In the genomic region with DNA sequence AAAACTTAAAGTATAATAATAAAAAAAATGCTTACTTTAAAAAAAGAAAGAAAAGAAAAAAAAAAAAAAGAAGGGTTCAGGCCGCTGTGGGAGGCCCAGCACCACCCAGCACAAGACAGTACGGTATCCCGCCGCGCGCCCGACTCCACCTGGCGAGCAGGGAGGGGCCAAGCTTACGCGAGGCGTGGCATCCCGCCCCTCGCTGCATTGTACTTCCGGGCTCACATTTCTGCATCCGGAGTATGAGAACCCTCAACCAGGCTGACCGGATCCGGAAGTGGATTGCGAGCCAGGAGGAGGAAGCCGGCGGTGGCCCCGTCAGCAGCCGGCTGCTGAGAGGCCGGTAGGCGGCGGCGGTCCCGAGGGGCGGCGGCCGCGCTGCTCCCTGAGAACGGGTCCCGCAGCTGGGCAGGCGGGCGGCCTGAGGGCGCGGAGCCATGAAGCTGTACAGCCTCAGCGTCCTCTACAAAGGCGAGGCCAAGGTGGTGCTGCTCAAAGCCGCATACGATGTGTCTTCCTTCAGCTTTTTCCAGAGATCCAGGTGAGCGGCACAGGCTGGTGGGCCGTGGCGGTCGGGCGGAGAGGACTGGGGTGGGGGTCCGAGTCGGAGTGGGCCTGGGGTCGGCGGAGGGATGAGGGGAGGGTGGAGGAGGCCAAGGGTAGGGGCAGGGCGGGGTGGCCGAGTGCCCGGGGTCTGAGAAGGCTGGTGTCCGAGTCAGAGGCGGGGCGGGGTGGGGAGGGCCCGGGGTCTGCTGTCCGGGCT, we compare ENCODE assay signal across 8 cellular contexts. TPM values are rescaled to one million over a fixed set of nuclear protein-coding genes. Genes with fewer than 3 reads are reported as not detected.
DNase-seq lines count a peak whose midpoint lies in the region; ATAC-seq and TF ChIP-seq lines count a peak whose summit lies in the region.

Gene YKT6, plus strand, starts transcription at position 280 of the 763 bp plus-strand sequence. Its CDS starts 158 bp downstream, at position 438.

- peak within 1 kb of the TSS; percentile 83 for H2AFZ ChIP-seq in GM23248
- H2AFZ ChIP-seq in fibroblast of lung (ENCODE audit: low read length) = peak within 1 kb of the TSS; percentile 42

- H3K9me2 ChIP-seq in GM23248 (ENCODE audit: insufficient read depth) = no peaks in the 10 kb centered on the region

- CTCF ChIA-PET in naive thymus-derived CD4-positive, alpha-beta T cell (lab: Charles Lee) = interaction anchor here (0.6 to 1.3 kb wide), 5 partner anchors 18 to 598 kb away, joined by 3 to 6 read pairs (median 4); no protein-coding TSS in a partner anchor

- peak within 1 kb of the TSS; percentile 88 for H3K4me3 Mint-ChIP-seq in activated T-helper 1 cell treated with anti-CD3 and anti-CD28 coated beads, Interleukin-12 subunit alpha, Interleukin-12 subunit beta, Interleukin-2, Interleukin-4 antibody, amounts not matched to agents 30 ng/mL and 10 ng/mL and 1 ng/mL, durations not matched to agents 14 hours and 24 hours and 36 hours
- peak within 1 kb of the TSS; percentile 81 to 90 (median 85) for H3K4me3 Mint-ChIP-seq in naive thymus-derived CD4-positive, alpha-beta T cell
- H3K4me3 Mint-ChIP-seq in stimulated activated naive B cell treated with anti-CD40 and anti-IgM and Interleukin-4, amounts not matched to agents 10 μg/mL and 1 μg/mL and 100 μg/mL, for 72 hours = peak within 1 kb of the TSS; percentile 92 to 93

- H3K36me3 ChIP-seq in GM23248 (ENCODE audit: low read depth) = peaks cover 12% of the 10 kb centered on the region; the same call in 1 of the 2 replicates
- H3K36me3 ChIP-seq in fibroblast of lung (ENCODE audit: control insufficient read depth, insufficient read depth, low read length) = peaks cover 8% of the 10 kb centered on the region
- H3K36me3 ChIP-seq in naive thymus-derived CD4-positive, alpha-beta T cell (ENCODE audit: control insufficient read depth in 2 of 3, insufficient read depth in 3 of 3, low read length in 3 of 3) = peaks cover 0 to 21% (median 3%) of the 10 kb centered on the region in 3 experiments

- H3K27ac Mint-ChIP-seq in activated T-helper 1 cell treated with anti-CD3 and anti-CD28 coated beads, Interleukin-12 subunit alpha, Interleukin-12 subunit beta, Interleukin-2, Interleukin-4 antibody, amounts not matched to agents 30 ng/mL and 10 ng/mL and 1 ng/mL, durations not matched to agents 14 hours and 24 hours and 36 hours = peak within 1 kb of the TSS; percentile 52
- peak within 1 kb of the TSS; percentile 19 to 88 (median 63) for H3K27ac Mint-ChIP-seq in naive thymus-derived CD4-positive, alpha-beta T cell
- peak within 1 kb of the TSS; percentile 94 for H3K27ac Mint-ChIP-seq in stimulated activated naive B cell treated with anti-CD40 and anti-IgM and Interleukin-4, amounts not matched to agents 10 μg/mL and 1 μg/mL and 100 μg/mL, for 72 hours

- peaks cover 20% of the 10 kb centered on the region for H3F3A ChIP-seq in GM23248 (ENCODE audit: insufficient read depth)

- ATAC-seq in naive thymus-derived CD4-positive, alpha-beta T cell = peak; percentile 99
- peak; percentile 99 to 100 for ATAC-seq in stimulated activated naive B cell treated with anti-CD40 and anti-IgM and Interleukin-4, amounts not matched to agents 10 μg/mL and 1 μg/mL and 100 μg/mL, for 72 hours (replicated peaks)

- peak within 1 kb of the TSS; percentile 97 for H3K9ac ChIP-seq in GM23248
- peak within 1 kb of the TSS; percentile 74 for H3K9ac ChIP-seq in fibroblast of lung (ENCODE audit: insufficient read depth, low read length)

- H3K4me2 ChIP-seq in GM23248 (ENCODE audit: unreplicated experiment) (peak within 1 kb of the TSS; percentile 91), fibroblast of lung (ENCODE audit: extremely low read depth, insufficient read depth, low read length) (peak within 1 kb of the TSS; percentile 95)

- peak; percentile 96 for DNase-seq in EH (ENCODE audit: low read depth)
- peak; percentile 98 for DNase-seq in GM23248
- DNase-seq in Kasumi-1 (lab: John Stamatoyannopoulos, UW) = peak; percentile 98 to 99
- DNase-seq in RKO (ENCODE audit: low spot score) = peak; percentile 96
- peak; percentile 94 for DNase-seq in activated T-helper 1 cell treated with anti-CD3 and anti-CD28 coated beads, Interleukin-12 subunit alpha, Interleukin-12 subunit beta, Interleukin-2, Interleukin-4 antibody, amounts not matched to agents 30 ng/mL and 10 ng/mL and 1 ng/mL, durations not matched to agents 14 hours and 24 hours and 36 hours (ENCODE audit: low spot score)
- DNase-seq in fibroblast of lung (ENCODE audit: low read depth in 2 of 2) = peak; percentile 94
- peak; percentile 73 to 94 (median 93) for DNase-seq in naive thymus-derived CD4-positive, alpha-beta T cell
- DNase-seq in stimulated activated naive B cell treated with anti-CD40 and anti-IgM and Interleukin-4, amounts not matched to agents 10 μg/mL and 1 μg/mL and 100 μg/mL, for 72 hours = peak; percentile 95

- POLR2A ChIA-PET in naive thymus-derived CD4-positive, alpha-beta T cell (lab: Charles Lee) = interaction anchor here (0.7 to 2.0 kb wide), 8 partner anchors 10 to 335 kb away, joined by 3 to 12 read pairs (median 4); partner anchors contain the start of genes DBNL, NUDCD3 and POLD2

- no peaks in the 10 kb centered on the region for H3K27me3 Mint-ChIP-seq in activated T-helper 1 cell treated with anti-CD3 and anti-CD28 coated beads, Interleukin-12 subunit alpha, Interleukin-12 subunit beta, Interleukin-2, Interleukin-4 antibody, amounts not matched to agents 30 ng/mL and 10 ng/mL and 1 ng/mL, durations not matched to agents 14 hours and 24 hours and 36 hours (ENCODE audit: insufficient read depth)
- H3K27me3 Mint-ChIP-seq in naive thymus-derived CD4-positive, alpha-beta T cell = peaks cover 0 to 7% (median 3%) of the 10 kb centered on the region in 5 donors
- no peaks in the 10 kb centered on the region for H3K27me3 Mint-ChIP-seq in stimulated activated naive B cell treated with anti-CD40 and anti-IgM and Interleukin-4, amounts not matched to agents 10 μg/mL and 1 μg/mL and 100 μg/mL, for 72 hours

- H3K4me3 ChIP-seq in GM23248 (peak within 1 kb of the TSS; percentile 88), fibroblast of lung (replicated peaks in 1 of 4; ENCODE audit: control extremely low read depth in 1 of 4, insufficient read depth in 1 of 4, low read depth in 3 of 4, low read length in 4 of 4) (peak within 1 kb of the TSS; percentile 73 to 82 (median 78))
- H3K4me3 ChIP-seq in naive thymus-derived CD4-positive, alpha-beta T cell (ENCODE audit: low read length) = peak within 1 kb of the TSS; percentile 95

- H4K20me1 ChIP-seq in GM23248 (ENCODE audit: insufficient read depth) (peaks cover 11% of the 10 kb centered on the region), fibroblast of lung (ENCODE audit: control insufficient read depth, extremely low read depth, insufficient read depth, low read length) (no peaks in the 10 kb centered on the region)

- H3K9me3 ChIP-seq in GM23248 (ENCODE audit: low read depth) = no peaks in the 10 kb centered on the region
- H3K9me3 ChIP-seq in fibroblast of lung (ENCODE audit: control insufficient read depth, insufficient read depth, low read depth, low read length) = no peaks in the 10 kb centered on the region
- no peaks in the 10 kb centered on the region for H3K9me3 ChIP-seq in naive thymus-derived CD4-positive, alpha-beta T cell (ENCODE audit: control insufficient read depth in 2 of 3, low read length in 3 of 3)

- H3K4me1 ChIP-seq in GM23248 (ENCODE audit: insufficient read depth) = peaks cover 15% of the 10 kb centered on the region
- H3K4me1 ChIP-seq in fibroblast of lung (ENCODE audit: control insufficient read depth, extremely low read depth, insufficient read depth, low read length) = no peaks in the 10 kb centered on the region
- H3K4me1 ChIP-seq in naive thymus-derived CD4-positive, alpha-beta T cell (ENCODE audit: control insufficient read depth in 2 of 2, insufficient read depth in 2 of 2, low read length in 2 of 2) = peaks cover 15 to 16% of the 10 kb centered on the region in 2 donors

- peaks cover 19% of the 10 kb centered on the region for H3K36me3 Mint-ChIP-seq in activated T-helper 1 cell treated with anti-CD3 and anti-CD28 coated beads, Interleukin-12 subunit alpha, Interleukin-12 subunit beta, Interleukin-2, Interleukin-4 antibody, amounts not matched to agents 30 ng/mL and 10 ng/mL and 1 ng/mL, durations not matched to agents 14 hours and 24 hours and 36 hours (ENCODE audit: low read depth)
- H3K36me3 Mint-ChIP-seq in naive thymus-derived CD4-positive, alpha-beta T cell = peaks cover 0 to 17% (median 11%) of the 10 kb centered on the region in 5 donors
- H3K36me3 Mint-ChIP-seq in stimulated activated naive B cell treated with anti-CD40 and anti-IgM and Interleukin-4, amounts not matched to agents 10 μg/mL and 1 μg/mL and 100 μg/mL, for 72 hours = peaks cover 16 to 18% of the 10 kb centered on the region in 2 donors

- no peaks in the 10 kb centered on the region for H3K27me3 ChIP-seq in GM23248 (replicated peaks; ENCODE audit: insufficient read depth)
- H3K27me3 ChIP-seq in fibroblast of lung (ENCODE audit: control insufficient read depth, insufficient read depth, low read length) = no peaks in the 10 kb centered on the region
- H3K27me3 ChIP-seq in naive thymus-derived CD4-positive, alpha-beta T cell (ENCODE audit: control insufficient read depth in 2 of 2, insufficient read depth in 2 of 2, low read length in 2 of 2) = no peaks in the 10 kb centered on the region

- peak within 1 kb of the TSS; percentile 84 for H3K27ac ChIP-seq in GM23248
- peak within 1 kb of the TSS; percentile 73 for H3K27ac ChIP-seq in fibroblast of lung (ENCODE audit: insufficient read depth, low read length)
- H3K27ac ChIP-seq in naive thymus-derived CD4-positive, alpha-beta T cell (ENCODE audit: low read depth, low read length) = peak within 1 kb of the TSS; percentile 91

- intact Hi-C loops in activated T-helper 1 cell treated with anti-CD3 and anti-CD28 coated beads, Interleukin-12 subunit alpha, Interleukin-12 subunit beta, Interleukin-2, Interleukin-4 antibody, amounts not matched to agents 30 ng/mL and 10 ng/mL and 1 ng/mL, durations not matched to agents 14 hours and 24 hours and 36 hours (cut with micrococcal nuclease) = loop anchor here (1.0 to 5.0 kb wide), 11 partner anchors 55 to 646 kb away; partner anchors contain the start of genes DBNL, NUDCD3, OGDH and POLD2
- intact Hi-C loops in naive thymus-derived CD4-positive, alpha-beta T cell (cut with micrococcal nuclease) = loop anchor here (1.0 to 5.0 kb wide), 19 partner anchors 54 to 1289 kb away; partner anchors contain the start of genes NUDCD3 (in 2 of the 2), POLD2 (in 2 of the 2), POLM (in 2 of the 2) and C7orf25 (in 1 of the 2)

- peak; percentile 28 to 41 for TF ChIP-seq CTCF in fibroblast of lung (conservative IDR thresholded peaks at IDR 0.05 in 1 of 2, IDR thresholded peaks at IDR 0.05 in 1 of 2; ENCODE audit: low read depth in 1 of 2, low read length in 2 of 2)

- WGBS in GM23248 (ENCODE audit: low coverage in 1 of 2, low lambda C conversion rate in 2 of 2, missing lambda C conversion rate in 2 of 2), 2 experiments = 0 to 1% methylated on average over 35 to 53 of the region's 58 CpGs

- H3K79me2 ChIP-seq in GM23248 (ENCODE audit: insufficient read depth) = peaks cover 51% of the 10 kb centered on the region
- peaks cover 41% of the 10 kb centered on the region for H3K79me2 ChIP-seq in fibroblast of lung (ENCODE audit: control insufficient read depth, insufficient read depth, low read length)

- H3K4me1 Mint-ChIP-seq in activated T-helper 1 cell treated with anti-CD3 and anti-CD28 coated beads, Interleukin-12 subunit alpha, Interleukin-12 subunit beta, Interleukin-2, Interleukin-4 antibody, amounts not matched to agents 30 ng/mL and 10 ng/mL and 1 ng/mL, durations not matched to agents 14 hours and 24 hours and 36 hours (ENCODE audit: low read depth) = peaks cover 37% of the 10 kb centered on the region
- peaks cover 24 to 38% (median 32%) of the 10 kb centered on the region in 7 donors for H3K4me1 Mint-ChIP-seq in naive thymus-derived CD4-positive, alpha-beta T cell
- peaks cover 26 to 33% of the 10 kb centered on the region in 2 donors for H3K4me1 Mint-ChIP-seq in stimulated activated naive B cell treated with anti-CD40 and anti-IgM and Interleukin-4, amounts not matched to agents 10 μg/mL and 1 μg/mL and 100 μg/mL, for 72 hours

- in situ Hi-C loops in GM23248 (cut with MboI) = no loop called here

- no peaks in the 10 kb centered on the region for H3K9me3 Mint-ChIP-seq in activated T-helper 1 cell treated with anti-CD3 and anti-CD28 coated beads, Interleukin-12 subunit alpha, Interleukin-12 subunit beta, Interleukin-2, Interleukin-4 antibody, amounts not matched to agents 30 ng/mL and 10 ng/mL and 1 ng/mL, durations not matched to agents 14 hours and 24 hours and 36 hours
- H3K9me3 Mint-ChIP-seq in naive thymus-derived CD4-positive, alpha-beta T cell = peaks cover 0 to 2% (median 0%) of the 10 kb centered on the region in 11 donors
- no peaks in the 10 kb centered on the region for H3K9me3 Mint-ChIP-seq in stimulated activated naive B cell treated with anti-CD40 and anti-IgM and Interleukin-4, amounts not matched to agents 10 μg/mL and 1 μg/mL and 100 μg/mL, for 72 hours

RNA-seq across cellular contexts. Expression of gene YKT6, which starts in this region (rescaled TPM):
- 148 and 149 TPM in 2 replicates for total RNA-seq in GM23248 (2014; rRNA removed; shearing (Covaris generic))
- 108 and 113 TPM in 2 replicates for polyA plus RNA-seq in GM23248 (2016; fragmentation: Nextera tagmentation; extraction: Ambion mirVana)
- total RNA-seq in activated T-helper 1 cell treated with anti-CD3 and anti-CD28 coated beads, Interleukin-12 subunit alpha, Interleukin-12 subunit beta, Interleukin-2, Interleukin-4 antibody, amounts not matched to agents 30 ng/mL and 10 ng/mL and 1 ng/mL, durations not matched to agents 14 hours and 24 hours and 36 hours = 91.8 and 92.1 TPM in 2 replicates
- 59.8 and 90.0 TPM in 2 replicates for total RNA-seq in fibroblast of lung
- polyA plus RNA-seq in fibroblast of lung = 96.4 and 99.0 TPM in 2 replicates
- polyA plus RNA-seq in fibroblast of lung (2012) = 114 and 119 TPM in 2 replicates
- 247 and 273 TPM in 2 replicates for polyA minus RNA-seq in fibroblast of lung (ENCODE audit: low replicate concordance)
- 10 to 100 TPM; 58.1 to 80.9 (median 62.3) TPM for total RNA-seq in naive thymus-derived CD4-positive, alpha-beta T cell
- 10 to 100 TPM; 32.6 to 38.8 TPM for polyA plus RNA-seq in naive thymus-derived CD4-positive, alpha-beta T cell

Comparison
In these comparisons a context has a peak if more than half of its experiments do, and no peak if none do; other contexts are left out.
1. Peak in every context shown above with its lines: DNase-seq, ATAC-seq, H3K4me3 ChIP-seq and H3K27ac ChIP-seq.